ENCODE assay signal across 26 cellular contexts in genomic region chrX:103658681-103659433, GRCh38. TPM values are rescaled to one million over a fixed set of nuclear protein-coding genes. Genes with fewer than 3 reads are reported as not detected.
A peak's percentile ranks its signal among the peaks of the same experiment; 100 is the strongest.
DNase-seq lines count a peak whose midpoint lies in the region; ATAC-seq, FAIRE-seq and TF ChIP-seq lines count a peak whose summit lies in the region.
"Had no signal": no experiment of that assay in that cellular context is flagged by ENCODE, and none has a peak within 500 bp of the region (broad histone marks: within the 10 kb centered on the region; RNA-seq: fewer than 3 reads in every experiment).

No MANE protein-coding gene starts in this region.

- H3K27me3 ChIP-seq in HepG2 (ENCODE audit: control insufficient read depth in 1 of 2, insufficient read depth in 2 of 2, low read length in 2 of 2) (no peaks in the 10 kb centered on the region), right lobe of liver (no peaks in the 10 kb centered on the region), astrocyte (ENCODE audit: insufficient read depth, low read length) (no peaks in the 10 kb centered on the region)

- no peak for TF ChIP-seq POLR2A in HepG2 (IDR thresholded peaks at IDR 0.05; ENCODE audit: insufficient read depth in 1 of 2, low read depth in 2 of 2, low read length in 2 of 2)
- TF ChIP-seq POLR2A in right lobe of liver (IDR thresholded peaks at IDR 0.05) = no peak

- TF ChIP-seq EP300 in HepG2 (IDR thresholded peaks at IDR 0.05; ENCODE audit: low read depth in 2 of 2, low read length in 2 of 2) (no peak), HepG2 (CRISPR knock-in tag; IDR thresholded peaks at IDR 0.05; ENCODE audit: borderline replicate concordance) (no peak)

- H3K9ac ChIP-seq in HepG2 (ENCODE audit: insufficient read depth, low read depth, low read length) (no peak overlapping the region), astrocyte (ENCODE audit: low read length) (no peak overlapping the region)
- H3K9ac ChIP-seq: KMS-11 had no signal

- WGBS in HepG2 (ENCODE audit: low lambda C conversion rate) = 3% methylated on average over 5 of the region's 5 CpGs
- WGBS in right lobe of liver (ENCODE audit: insufficient coverage, low coverage, low lambda C conversion rate, missing lambda C conversion rate) = 54% methylated on average over 5 of the region's 5 CpGs

- no peak overlapping the region for H3K4me3 ChIP-seq in HepG2 (replicated peaks in 1 of 3; ENCODE audit: insufficient read depth in 1 of 3, low read depth in 2 of 3, low read length in 3 of 3)
- no peak overlapping the region for H3K4me3 ChIP-seq in right lobe of liver
- H3K4me3 ChIP-seq in astrocyte (ENCODE audit: insufficient read depth, low read depth, low read length) = no peak overlapping the region
- H3K4me3 ChIP-seq: GM12878 had no signal

- in situ Hi-C loops in HepG2 (cut with HindIII; ENCODE audit: extremely low pct_ligation_motif_present, low pct_unique_long_range_greater_than_20kb) = no loop called here

- no peak overlapping the region for H3K27ac ChIP-seq in HepG2 (ENCODE audit: extremely low read length, insufficient read depth, low read length)
- H3K27ac ChIP-seq in right lobe of liver = no peak overlapping the region
- H3K27ac ChIP-seq in astrocyte (ENCODE audit: low read depth, low read length) = no peak overlapping the region
- H3K27ac ChIP-seq: KMS-11 had no signal

- H3K27ac Mint-ChIP-seq in HFFc6 (peak overlapping the region; percentile 46; the same call in 1 of the 2 replicates), astrocyte (ENCODE audit: unreplicated experiment) (no peak overlapping the region)
- H3K27ac Mint-ChIP-seq in activated naive CD4-positive, alpha-beta T cell treated with anti-CD3 and anti-CD28 coated beads, Interleukin-2, amount 10 ng/mL, durations not matched to agents 7 days and 5 days = no peak overlapping the region
- H3K27ac Mint-ChIP-seq: CD4-positive, CD25-positive, alpha-beta regulatory T cell; IgD-negative memory B cell had no signal

- H3K27me3 Mint-ChIP-seq in HFFc6 (ENCODE audit: insufficient read depth) = no peaks in the 10 kb centered on the region
- no peaks in the 10 kb centered on the region for H3K27me3 Mint-ChIP-seq in astrocyte (ENCODE audit: low read depth, unreplicated experiment)
- peaks cover 4% of the 10 kb centered on the region for H3K27me3 Mint-ChIP-seq in activated naive CD4-positive, alpha-beta T cell treated with anti-CD3 and anti-CD28 coated beads, Interleukin-2, amount 10 ng/mL, durations not matched to agents 7 days and 5 days

- no peak for FAIRE-seq in HepG2 (lab: Jason Lieb, UNC)
- FAIRE-seq in astrocyte (lab: Jason Lieb, UNC) = peak; percentile 39
- FAIRE-seq: GM12878, H1 had no signal

- TF ChIP-seq RAD21 in HepG2 (CRISPR knock-in tag; IDR thresholded peaks at IDR 0.05) = no peak

- POLR2A ChIA-PET in HepG2 (lab: Yijun Ruan, JAX) = no interaction called here

- H3K4me3 Mint-ChIP-seq in HFFc6 (no peak overlapping the region), astrocyte (ENCODE audit: unreplicated experiment) (no peak overlapping the region)
- no peak overlapping the region for H3K4me3 Mint-ChIP-seq in activated naive CD4-positive, alpha-beta T cell treated with anti-CD3 and anti-CD28 coated beads, Interleukin-2, amount 10 ng/mL, durations not matched to agents 7 days and 5 days
- H3K4me3 Mint-ChIP-seq: IgD-negative memory B cell had no signal

- CTCF ChIA-PET in HepG2 (lab: Yijun Ruan, JAX; ENCODE audit: low intra/inter-chr PET ratio, low total read pairs) = no interaction called here
- CTCF ChIA-PET in activated naive CD4-positive, alpha-beta T cell treated with anti-CD3 and anti-CD28 coated beads, Interleukin-2, amount 10 ng/mL, durations not matched to agents 7 days and 5 days (lab: Charles Lee) = no interaction called here

- intact Hi-C loops in HepG2 (cut with micrococcal nuclease; ENCODE audit: unreplicated experiment) = no loop called here
- intact Hi-C loops in right lobe of liver (cut with DNase I) = no loop called here

- H4K20me1 ChIP-seq in HepG2 (ENCODE audit: insufficient read depth, low read length) (no peaks in the 10 kb centered on the region), astrocyte (ENCODE audit: insufficient read depth, low read length) (no peaks in the 10 kb centered on the region)

- H3K4me2 ChIP-seq in HepG2 (ENCODE audit: low read depth, low read length) (0 out of 2 replicates have a peak overlapping the region, but pooled peaks have one; percentile 3), astrocyte (ENCODE audit: low read length) (no peak overlapping the region)
- H3K4me2 ChIP-seq: KMS-11 had no signal

- H3K4me1 ChIP-seq in HepG2 (ENCODE audit: insufficient read depth, low read length) (peaks cover 13% of the 10 kb centered on the region), right lobe of liver (no peaks in the 10 kb centered on the region), astrocyte (ENCODE audit: insufficient read depth, low read length) (peaks cover 2% of the 10 kb centered on the region)

- H3K79me2 ChIP-seq in HepG2 (ENCODE audit: insufficient read depth, low read length) (no peaks in the 10 kb centered on the region), astrocyte (ENCODE audit: insufficient read depth, low read length) (no peaks in the 10 kb centered on the region)

- ATAC-seq in HepG2 (no peak), right lobe of liver (no peak)
- ATAC-seq: GM12878 had no signal

- no TSS peak for BruUV-seq in HepG2 (replicated peaks; lab: Mats Ljungman, UMichigan)

- H2AFZ ChIP-seq in HepG2 (ENCODE audit: low read length) = peak overlapping the region; percentile 15
- no peak overlapping the region for H2AFZ ChIP-seq in astrocyte (ENCODE audit: low read depth, low read length)

- H3K36me3 Mint-ChIP-seq in HFFc6 (ENCODE audit: low read depth) = peaks cover 4% of the 10 kb centered on the region; the same call in 1 of the 2 replicates
- no peaks in the 10 kb centered on the region for H3K36me3 Mint-ChIP-seq in astrocyte (ENCODE audit: low read depth, unreplicated experiment)
- H3K36me3 Mint-ChIP-seq in activated naive CD4-positive, alpha-beta T cell treated with anti-CD3 and anti-CD28 coated beads, Interleukin-2, amount 10 ng/mL, durations not matched to agents 7 days and 5 days = no peaks in the 10 kb centered on the region
- H3K36me3 Mint-ChIP-seq: CD4-positive, CD25-positive, alpha-beta regulatory T cell; IgD-negative memory B cell had no signal

- H3K4me1 Mint-ChIP-seq in HFFc6 (ENCODE audit: low read depth) (peaks cover 54% of the 10 kb centered on the region), astrocyte (ENCODE audit: low read depth, unreplicated experiment) (no peaks in the 10 kb centered on the region)
- H3K4me1 Mint-ChIP-seq in activated naive CD4-positive, alpha-beta T cell treated with anti-CD3 and anti-CD28 coated beads, Interleukin-2, amount 10 ng/mL, durations not matched to agents 7 days and 5 days = peaks cover 8% of the 10 kb centered on the region
- H3K4me1 Mint-ChIP-seq: CD4-positive, CD25-positive, alpha-beta regulatory T cell; IgD-negative memory B cell had no signal

- H3K36me3 ChIP-seq in HepG2 (replicated peaks in 1 of 2; ENCODE audit: control insufficient read depth in 1 of 2, insufficient read depth in 2 of 2, low read length in 2 of 2) (no peaks in the 10 kb centered on the region), right lobe of liver (no peaks in the 10 kb centered on the region), astrocyte (ENCODE audit: insufficient read depth, low read length) (no peaks in the 10 kb centered on the region)

- H3K9me3 Mint-ChIP-seq in HFFc6 = peaks cover 11% of the 10 kb centered on the region; the same call in 1 of the 2 replicates
- H3K9me3 Mint-ChIP-seq in astrocyte (ENCODE audit: unreplicated experiment) = no peaks in the 10 kb centered on the region
- H3K9me3 Mint-ChIP-seq in activated naive CD4-positive, alpha-beta T cell treated with anti-CD3 and anti-CD28 coated beads, Interleukin-2, amount 10 ng/mL, durations not matched to agents 7 days and 5 days = no peaks in the 10 kb centered on the region

- TF ChIP-seq CTCF in HepG2 (CRISPR knock-in tag; IDR thresholded peaks at IDR 0.05) = no peak
- TF ChIP-seq CTCF in right lobe of liver (IDR thresholded peaks at IDR 0.05) = no peak
- no peak for TF ChIP-seq CTCF in HFFc6 (IDR thresholded peaks at IDR 0.05)
- no peak for TF ChIP-seq CTCF in astrocyte (IDR thresholded peaks at IDR 0.05; ENCODE audit: insufficient read depth, low read depth, low read length)

- H3K9me3 ChIP-seq in HepG2 (ENCODE audit: low read length) = no peaks in the 10 kb centered on the region
- no peaks in the 10 kb centered on the region for H3K9me3 ChIP-seq in right lobe of liver
- no peaks in the 10 kb centered on the region for H3K9me3 ChIP-seq in astrocyte (ENCODE audit: insufficient read depth, low read depth, low read length)

- DNase-seq in HepG2 (ENCODE audit: low spot score) (peak; percentile 13), right lobe of liver (no peak), HFFc6 (no peak), astrocyte (ENCODE audit: low read depth) (no peak), NCI-H146 (lab: John Stamatoyannopoulos, UW) (no peak), NCI-H187 treated with DMSO at 0.1 percent for 48 hours (lab: John Stamatoyannopoulos, UW) (no peak)
- DNase-seq in activated naive CD4-positive, alpha-beta T cell treated with anti-CD3 and anti-CD28 coated beads, Interleukin-2, amount 10 ng/mL, durations not matched to agents 7 days and 5 days = no peak
- DNase-seq: ACHN; CD4-positive, CD25-positive, alpha-beta regulatory T cell; DMS79; EL; GDM1; HCEC 1CT; NCI-H1092; NCI-H1417 treated with DMSO at 0.1 percent for 48 hours; NCI-H187; NCI-H2171 treated with DMSO at 0.1 percent for 48 hours; NCI-H345; NCI-H510A treated with DMSO at 0.1 percent for 48 hours; Right ventricle myocardium superior; RPMI8226 had no signal

RNA-seq across cellular contexts. Expression of gene MORF4L2, which starts 27.6 kb away (rescaled TPM):
- total RNA-seq in HepG2 (2016; rRNA removed; fragmentation: Illumina TruSeq; extraction: Trizol) = 469 and 687 TPM in 2 replicates
- 65.6 and 69.7 TPM in 2 replicates for total RNA-seq in HepG2 (2016; cell fraction: cytosol; rRNA removed; fragmentation: Illumina TruSeq; extraction: Trizol; ENCODE audit: low read depth)
- 454 and 705 TPM in 2 replicates for total RNA-seq in HepG2 (2016; cell fraction: insoluble cytoplasmic fraction; rRNA removed; fragmentation: Illumina TruSeq; extraction: Trizol)
- total RNA-seq in HepG2 (2016; cell fraction: membrane; rRNA removed; fragmentation: Illumina TruSeq; extraction: Trizol) = 155 and 156 TPM in 2 replicates
- total RNA-seq in HepG2 (2016; cell fraction: nucleus; rRNA removed; fragmentation: Illumina TruSeq; extraction: Trizol) = 190 and 205 TPM in 2 replicates
- 312 and 358 TPM in 2 replicates for polyA plus RNA-seq in HepG2 (2011; rRNA removed)
- 252 and 394 TPM in 2 replicates for polyA plus RNA-seq in HepG2 (2011; cell fraction: cytosol; rRNA removed)
- polyA plus RNA-seq in HepG2 (2011; cell fraction: nucleus; rRNA removed) = 161 and 228 TPM in 2 replicates
- 304 and 421 TPM in 2 replicates for polyA plus RNA-seq in HepG2 (2012)
- 36.8 and 38.0 TPM in 2 replicates for polyA plus RNA-seq in HepG2 (2016; cell fraction: cytosol; fragmentation: Illumina TruSeq; extraction: Trizol; ENCODE audit: low read depth)
- 558 and 637 TPM in 2 replicates for polyA plus RNA-seq in HepG2 (2016; cell fraction: insoluble cytoplasmic fraction; fragmentation: Illumina TruSeq; extraction: Trizol; ENCODE audit: low read depth)
- 89.0 and 96.0 TPM in 2 replicates for polyA plus RNA-seq in HepG2 (2016; cell fraction: membrane; fragmentation: Illumina TruSeq; extraction: Trizol; ENCODE audit: low read depth)
- polyA plus RNA-seq in HepG2 (2016; cell fraction: nucleus; fragmentation: Illumina TruSeq; extraction: Trizol; ENCODE audit: insufficient read depth, low read depth) = 444 and 460 TPM in 2 replicates
- polyA minus RNA-seq in HepG2 (2011; rRNA and poly(A)+ RNA removed; ENCODE audit: low replicate concordance) = 93.9 and 199 TPM in 2 replicates
- polyA minus RNA-seq in HepG2 (2011; cell fraction: cytosol; rRNA and poly(A)+ RNA removed) = 113 and 127 TPM in 2 replicates
- 114 and 158 TPM in 2 replicates for polyA minus RNA-seq in HepG2 (2011; cell fraction: nucleus; rRNA and poly(A)+ RNA removed)
- total RNA-seq in right lobe of liver = 100 to 1,000 TPM; 148 to 252 (median 183) TPM
- total RNA-seq in HFFc6 (2021; fragmentation: NEBNext Ultra II Directional; extraction: Animal tissue kit (Norgen Biotek cat#: 25700)) = 100 to 1,000 TPM; 529 to 650 (median 569) TPM
- 514 and 533 TPM in 2 replicates for total RNA-seq in astrocyte

RNA-seq across cellular contexts. Expression of gene TCEAL1, which starts 30.1 kb away (rescaled TPM):
- 14.8 and 23.1 TPM in 2 replicates for total RNA-seq in HepG2 (2016; rRNA removed; fragmentation: Illumina TruSeq; extraction: Trizol)
- 7.1 TPM in 2 replicates for total RNA-seq in HepG2 (2016; cell fraction: cytosol; rRNA removed; fragmentation: Illumina TruSeq; extraction: Trizol; ENCODE audit: low read depth)
- total RNA-seq in HepG2 (2016; cell fraction: insoluble cytoplasmic fraction; rRNA removed; fragmentation: Illumina TruSeq; extraction: Trizol) = 15.5 and 21.7 TPM in 2 replicates
- total RNA-seq in HepG2 (2016; cell fraction: membrane; rRNA removed; fragmentation: Illumina TruSeq; extraction: Trizol) = 13.2 and 14.2 TPM in 2 replicates
- 10.2 and 10.3 TPM in 2 replicates for total RNA-seq in HepG2 (2016; cell fraction: nucleus; rRNA removed; fragmentation: Illumina TruSeq; extraction: Trizol)
- polyA plus RNA-seq in HepG2 (2011; rRNA removed) = 9.4 and 11.2 TPM in 2 replicates
- 8.4 and 10.8 TPM in 2 replicates for polyA plus RNA-seq in HepG2 (2011; cell fraction: cytosol; rRNA removed)
- 5.6 and 9.0 TPM in 2 replicates for polyA plus RNA-seq in HepG2 (2011; cell fraction: nucleus; rRNA removed)
- polyA plus RNA-seq in HepG2 (2012) = 11.4 and 14.8 TPM in 2 replicates
- 7.0 and 7.2 TPM in 2 replicates for polyA plus RNA-seq in HepG2 (2016; cell fraction: cytosol; fragmentation: Illumina TruSeq; extraction: Trizol; ENCODE audit: low read depth)
- polyA plus RNA-seq in HepG2 (2016; cell fraction: insoluble cytoplasmic fraction; fragmentation: Illumina TruSeq; extraction: Trizol; ENCODE audit: low read depth) = 34.4 and 35.1 TPM in 2 replicates
- polyA plus RNA-seq in HepG2 (2016; cell fraction: membrane; fragmentation: Illumina TruSeq; extraction: Trizol; ENCODE audit: low read depth) = 13.5 and 14.8 TPM in 2 replicates
- 19.1 and 20.7 TPM in 2 replicates for polyA plus RNA-seq in HepG2 (2016; cell fraction: nucleus; fragmentation: Illumina TruSeq; extraction: Trizol; ENCODE audit: insufficient read depth, low read depth)
- 2.3 and 4.0 TPM in 2 replicates for polyA minus RNA-seq in HepG2 (2011; rRNA and poly(A)+ RNA removed; ENCODE audit: low replicate concordance)
- polyA minus RNA-seq in HepG2 (2011; cell fraction: cytosol; rRNA and poly(A)+ RNA removed) = 3.3 and 3.9 TPM in 2 replicates
- 3.2 and 3.9 TPM in 2 replicates for polyA minus RNA-seq in HepG2 (2011; cell fraction: nucleus; rRNA and poly(A)+ RNA removed)
- 10 to 100 TPM in 2 of 6 experiments, 1 to 10 TPM in 4; 5.6 to 14.6 (median 7.8) TPM for total RNA-seq in right lobe of liver
- 10 to 100 TPM; 33.4 to 36.8 (median 35.9) TPM for total RNA-seq in HFFc6 (2021; fragmentation: NEBNext Ultra II Directional; extraction: Animal tissue kit (Norgen Biotek cat#: 25700))
- total RNA-seq in astrocyte = 9.6 and 12.3 TPM in 2 replicates

RNA-seq across cellular contexts. Expression of gene TCEAL3, which starts 51.1 kb away (rescaled TPM):
- total RNA-seq in HepG2 (2016; rRNA removed; fragmentation: Illumina TruSeq; extraction: Trizol) (0.09 TPM in 1 of 2 replicates, not detected in the other), right lobe of liver (1 to 10 TPM; 1.1 to 3.8 (median 2.0) TPM), astrocyte (13.5 and 15.2 TPM in 2 replicates)
- not detected in 2 replicates for total RNA-seq in HepG2 (2016; cell fraction: cytosol; rRNA removed; fragmentation: Illumina TruSeq; extraction: Trizol; ENCODE audit: low read depth)
- total RNA-seq in HepG2 (2016; cell fraction: insoluble cytoplasmic fraction; rRNA removed; fragmentation: Illumina TruSeq; extraction: Trizol) = 0.22 TPM in 1 of 2 replicates, not detected in the other
- total RNA-seq in HepG2 (2016; cell fraction: membrane; rRNA removed; fragmentation: Illumina TruSeq; extraction: Trizol) = not detected in 2 replicates
- 0.53 TPM in 1 of 2 replicates, not detected in the other for total RNA-seq in HepG2 (2016; cell fraction: nucleus; rRNA removed; fragmentation: Illumina TruSeq; extraction: Trizol)
- 0.08 and 0.12 TPM in 2 replicates for polyA plus RNA-seq in HepG2 (2011; rRNA removed)
- not detected in 2 replicates for polyA plus RNA-seq in HepG2 (2011; cell fraction: cytosol; rRNA removed)
- 0.40 TPM in 1 of 2 replicates, not detected in the other for polyA plus RNA-seq in HepG2 (2011; cell fraction: nucleus; rRNA removed)
- polyA plus RNA-seq in HepG2 (2012) = 0.21 and 0.27 TPM in 2 replicates
- polyA plus RNA-seq in HepG2 (2016; cell fraction: cytosol; fragmentation: Illumina TruSeq; extraction: Trizol; ENCODE audit: low read depth) = not detected in 2 replicates
- polyA plus RNA-seq in HepG2 (2016; cell fraction: insoluble cytoplasmic fraction; fragmentation: Illumina TruSeq; extraction: Trizol; ENCODE audit: low read depth) = not detected in 2 replicates
- polyA plus RNA-seq in HepG2 (2016; cell fraction: membrane; fragmentation: Illumina TruSeq; extraction: Trizol; ENCODE audit: low read depth) = not detected in 2 replicates
- polyA plus RNA-seq in HepG2 (2016; cell fraction: nucleus; fragmentation: Illumina TruSeq; extraction: Trizol; ENCODE audit: insufficient read depth, low read depth) = 0.46 and 0.73 TPM in 2 replicates
- not detected in 2 replicates for polyA minus RNA-seq in HepG2 (2011; rRNA and poly(A)+ RNA removed; ENCODE audit: low replicate concordance)
- not detected in 2 replicates for polyA minus RNA-seq in HepG2 (2011; cell fraction: cytosol; rRNA and poly(A)+ RNA removed)
- 0.37 TPM in 1 of 2 replicates, not detected in the other for polyA minus RNA-seq in HepG2 (2011; cell fraction: nucleus; rRNA and poly(A)+ RNA removed)
- 10 to 100 TPM; 54.3 to 75.5 (median 62.7) TPM for total RNA-seq in HFFc6 (2021; fragmentation: NEBNext Ultra II Directional; extraction: Animal tissue kit (Norgen Biotek cat#: 25700))

RNA-seq across cellular contexts. Expression of gene TMEM31, which starts 51.9 kb away (rescaled TPM):
- total RNA-seq in HepG2 (2016; rRNA removed; fragmentation: Illumina TruSeq; extraction: Trizol) (not detected in 2 replicates), right lobe of liver (under 1 TPM in 1 of 6 experiments, not detected in 5; 0.37 TPM), astrocyte (0.43 TPM in 1 of 2 replicates, not detected in the other)
- total RNA-seq in HepG2 (2016; cell fraction: cytosol; rRNA removed; fragmentation: Illumina TruSeq; extraction: Trizol; ENCODE audit: low read depth) = not detected in 2 replicates
- not detected in 2 replicates for total RNA-seq in HepG2 (2016; cell fraction: insoluble cytoplasmic fraction; rRNA removed; fragmentation: Illumina TruSeq; extraction: Trizol)
- not detected in 2 replicates for total RNA-seq in HepG2 (2016; cell fraction: membrane; rRNA removed; fragmentation: Illumina TruSeq; extraction: Trizol)
- total RNA-seq in HepG2 (2016; cell fraction: nucleus; rRNA removed; fragmentation: Illumina TruSeq; extraction: Trizol) = not detected in 2 replicates
- polyA plus RNA-seq in HepG2 (2011; rRNA removed) = 0.13 and 0.16 TPM in 2 replicates
- polyA plus RNA-seq in HepG2 (2011; cell fraction: cytosol; rRNA removed) = not detected in 2 replicates
- polyA plus RNA-seq in HepG2 (2011; cell fraction: nucleus; rRNA removed) = 0.23 TPM in 1 of 2 replicates, not detected in the other
- polyA plus RNA-seq in HepG2 (2012) = 0.65 TPM in 1 of 2 replicates, not detected in the other
- polyA plus RNA-seq in HepG2 (2016; cell fraction: cytosol; fragmentation: Illumina TruSeq; extraction: Trizol; ENCODE audit: low read depth) = not detected in 2 replicates
- polyA plus RNA-seq in HepG2 (2016; cell fraction: insoluble cytoplasmic fraction; fragmentation: Illumina TruSeq; extraction: Trizol; ENCODE audit: low read depth) = not detected in 2 replicates
- polyA plus RNA-seq in HepG2 (2016; cell fraction: membrane; fragmentation: Illumina TruSeq; extraction: Trizol; ENCODE audit: low read depth) = not detected in 2 replicates
- polyA plus RNA-seq in HepG2 (2016; cell fraction: nucleus; fragmentation: Illumina TruSeq; extraction: Trizol; ENCODE audit: insufficient read depth, low read depth) = not detected in 2 replicates
- polyA minus RNA-seq in HepG2 (2011; rRNA and poly(A)+ RNA removed; ENCODE audit: low replicate concordance) = not detected in 2 replicates
- not detected in 2 replicates for polyA minus RNA-seq in HepG2 (2011; cell fraction: cytosol; rRNA and poly(A)+ RNA removed)
- polyA minus RNA-seq in HepG2 (2011; cell fraction: nucleus; rRNA and poly(A)+ RNA removed) = not detected in 2 replicates
- total RNA-seq in HFFc6 (2021; fragmentation: NEBNext Ultra II Directional; extraction: Animal tissue kit (Norgen Biotek cat#: 25700)) = not detected
- total RNA-seq: CD4-positive, CD25-positive, alpha-beta regulatory T cell; GM12878; H1; Right ventricle myocardium superior; T-helper 1 cell treated with Interleukin-12 subunit alpha and Interleukin-12 subunit beta and Interleukin-4 antibody, amounts not matched to agents 30 ng/mL and 1 ng/mL, for 36 hours had no signal
- polyA plus RNA-seq: IgD-negative memory B cell had no signal
